ENCODE assay signal across 31 cellular contexts in the genomic region with DNA sequence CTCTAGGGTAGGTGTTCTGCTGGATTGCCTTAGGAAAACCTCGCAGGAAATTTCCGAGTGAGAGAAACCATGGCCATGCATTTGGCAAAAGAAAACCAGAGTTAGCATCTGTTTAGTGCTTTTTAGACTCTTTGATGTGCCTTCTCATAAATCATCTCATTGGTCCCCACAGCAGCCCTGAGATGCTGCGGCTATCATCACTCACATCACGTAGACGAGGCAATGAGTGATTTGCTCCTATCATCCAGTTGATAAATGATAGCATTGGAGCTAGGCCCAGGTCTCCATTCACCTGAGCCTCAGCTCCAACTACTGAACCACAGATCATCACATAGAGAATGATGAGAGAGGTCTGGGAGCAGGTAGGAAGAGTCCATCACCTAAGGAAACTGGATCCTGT.
"Had no signal": no experiment of that assay in that cellular context is flagged by ENCODE, and none has a peak within 500 bp of the region (broad histone marks: within the 10 kb centered on the region; RNA-seq: fewer than 3 reads in every experiment).

No MANE protein-coding gene starts in this region.

- H3K4me1 Mint-ChIP-seq: activated B cell treated with CpG ODN at 0.5 μM for 24 hours; activated CD4-positive, alpha-beta memory T cell treated with anti-CD3 and anti-CD28 coated beads, Interleukin-2, amount 10 ng/mL, durations not matched to agents 7 days and 5 days; activated CD4-positive, alpha-beta T cell treated with anti-CD3 and anti-CD28 coated beads, Interleukin-2, amount 10 ng/mL, durations not matched to agents 7 days and 5 days; activated CD8-positive, alpha-beta memory T cell treated with anti-CD3 and anti-CD28 coated beads, Interleukin-2, amount 10 ng/mL, durations not matched to agents 7 days and 5 days; activated naive CD4-positive, alpha-beta T cell treated with anti-CD3 and anti-CD28 coated beads, Interleukin-2, amount 10 ng/mL, durations not matched to agents 7 days and 5 days; activated naive CD4-positive, alpha-beta T cell treated with anti-CD3 and anti-CD28 coated beads, Interleukin-2, amount 50 U/mL, for 24 hours; activated naive CD8-positive, alpha-beta T cell treated with anti-CD3 and anti-CD28 coated beads, Interleukin-2, amount 10 ng/mL, durations not matched to agents 7 days and 5 days; T-cell; T-helper 17 cell had no signal

- H3K27me3 Mint-ChIP-seq: activated CD4-positive, alpha-beta T cell treated with anti-CD3 and anti-CD28 coated beads for 36 hours; activated CD4-positive, alpha-beta T cell treated with anti-CD3 and anti-CD28 coated beads, Interleukin-2, amount 10 ng/mL, durations not matched to agents 7 days and 5 days; activated naive CD4-positive, alpha-beta T cell treated with anti-CD3 and anti-CD28 coated beads, Interleukin-2, amount 50 U/mL, for 24 hours; activated naive CD8-positive, alpha-beta T cell; activated naive CD8-positive, alpha-beta T cell treated with anti-CD3 and anti-CD28 coated beads, Interleukin-2, amount 10 ng/mL, durations not matched to agents 7 days and 5 days; activated naive CD8-positive, alpha-beta T cell treated with anti-CD3 and anti-CD28 coated beads, Interleukin-2, amount 50 U/mL, for 24 hours; activated T-cell treated with anti-CD3 and anti-CD28 coated beads, Interleukin-2, amount 50 U/mL, for 24 hours had no signal

- DNase-seq: activated B cell treated with CpG ODN at 0.5 μM for 24 hours; activated CD4-positive, alpha-beta memory T cell treated with anti-CD3 and anti-CD28 coated beads, Interleukin-2, amount 10 ng/mL, durations not matched to agents 7 days and 5 days; activated CD4-positive, alpha-beta T cell treated with anti-CD3 and anti-CD28 coated beads for 1 hour; activated CD4-positive, alpha-beta T cell treated with anti-CD3 and anti-CD28 coated beads for 36 hours; activated CD4-positive, alpha-beta T cell treated with anti-CD3 and anti-CD28 coated beads for 48 hours; activated CD4-positive, alpha-beta T cell treated with anti-CD3 and anti-CD28 coated beads, Interleukin-2, amount 10 ng/mL, durations not matched to agents 7 days and 5 days; activated CD4-positive, alpha-beta T cell treated with anti-CD3 and anti-CD28 coated beads, Interleukin-2, amount 50 U/mL, for 48 hours; activated CD8-positive, alpha-beta memory T cell treated with anti-CD3 and anti-CD28 coated beads for 24 hours; activated CD8-positive, alpha-beta memory T cell treated with anti-CD3 and anti-CD28 coated beads, Interleukin-2, amount 10 ng/mL, durations not matched to agents 7 days and 5 days; activated CD8-positive, alpha-beta memory T cell treated with anti-CD3 and anti-CD28 coated beads, Interleukin-2, amount 50 U/mL, for 48 hours; activated CD8-positive, alpha-beta T cell treated with anti-CD3 and anti-CD28 coated beads, Interleukin-2, amount 10 ng/mL, durations not matched to agents 7 days and 5 days; activated effector memory CD4-positive, alpha-beta T cell treated with Interleukin-2 at 50 U/mL for 16 hours; activated gamma-delta T cell; activated naive CD4-positive, alpha-beta T cell treated with anti-CD3 and anti-CD28 coated beads, Interleukin-2, amount 10 ng/mL, durations not matched to agents 7 days and 5 days; activated naive CD4-positive, alpha-beta T cell treated with Interleukin-2 at 50 U/mL for 16 hours; activated naive CD8-positive, alpha-beta T cell treated with anti-CD3 and anti-CD28 coated beads, Interleukin-2, amount 10 ng/mL, durations not matched to agents 7 days and 5 days; activated naive CD8-positive, alpha-beta T cell treated with anti-CD3 and anti-CD28 coated beads, Interleukin-2, amount 50 U/mL, for 24 hours; activated T-cell treated with anti-CD3 and anti-CD28 coated beads, Interleukin-2, amount 50 U/mL, for 24 hours; activated T-cell treated with anti-CD3 and anti-CD28 coated beads, Interleukin-2, amount 50 U/mL, for 48 hours; amygdala; aorta; body of pancreas; central memory CD4-positive, alpha-beta T cell; T-cell; T-helper 17 cell had no signal

- FAIRE-seq: astrocyte, TTC549 had no signal

- H3K27ac Mint-ChIP-seq: activated B cell treated with CpG ODN at 0.5 μM for 24 hours; activated CD4-positive, alpha-beta memory T cell treated with anti-CD3 and anti-CD28 coated beads, Interleukin-2, amount 10 ng/mL, durations not matched to agents 7 days and 5 days; activated CD4-positive, alpha-beta T cell treated with anti-CD3 and anti-CD28 coated beads for 36 hours; activated CD4-positive, alpha-beta T cell treated with anti-CD3 and anti-CD28 coated beads, Interleukin-2, amount 10 ng/mL, durations not matched to agents 7 days and 5 days; activated CD8-positive, alpha-beta memory T cell treated with anti-CD3 and anti-CD28 coated beads, Interleukin-2, amount 10 ng/mL, durations not matched to agents 7 days and 5 days; activated CD8-positive, alpha-beta T cell treated with anti-CD3 and anti-CD28 coated beads, Interleukin-2, amount 10 ng/mL, durations not matched to agents 7 days and 5 days; activated naive CD4-positive, alpha-beta T cell treated with anti-CD3 and anti-CD28 coated beads, Interleukin-2, amount 10 ng/mL, durations not matched to agents 7 days and 5 days; activated naive CD4-positive, alpha-beta T cell treated with anti-CD3 and anti-CD28 coated beads, Interleukin-2, amount 50 U/mL, for 24 hours; activated naive CD8-positive, alpha-beta T cell; activated naive CD8-positive, alpha-beta T cell treated with anti-CD3 and anti-CD28 coated beads, Interleukin-2, amount 10 ng/mL, durations not matched to agents 7 days and 5 days; activated naive CD8-positive, alpha-beta T cell treated with anti-CD3 and anti-CD28 coated beads, Interleukin-2, amount 50 U/mL, for 24 hours; activated T-cell treated with anti-CD3 and anti-CD28 coated beads, Interleukin-2, amount 50 U/mL, for 24 hours; activated T-helper 2 cell treated with anti-CD3 and anti-CD28 coated beads, Interferon-gamma antibody, Interleukin-2, Interleukin-4, amounts not matched to agents 10 μg/mL and 5 μg/mL and 100 μg/mL, durations not matched to agents 14 hours and 24 hours and 36 hours; T-cell; T-helper 17 cell had no signal

- H3K27me3 ChIP-seq: body of pancreas had no signal

- H3K27ac ChIP-seq: body of pancreas, VCaP had no signal

- H3K36me3 Mint-ChIP-seq: activated CD8-positive, alpha-beta memory T cell treated with anti-CD3 and anti-CD28 coated beads, Interleukin-2, amount 10 ng/mL, durations not matched to agents 7 days and 5 days; activated naive CD4-positive, alpha-beta T cell treated with anti-CD3 and anti-CD28 coated beads, Interleukin-2, amount 10 ng/mL, durations not matched to agents 7 days and 5 days; activated naive CD4-positive, alpha-beta T cell treated with anti-CD3 and anti-CD28 coated beads, Interleukin-2, amount 50 U/mL, for 24 hours; activated naive CD8-positive, alpha-beta T cell; activated naive CD8-positive, alpha-beta T cell treated with anti-CD3 and anti-CD28 coated beads, Interleukin-2, amount 10 ng/mL, durations not matched to agents 7 days and 5 days; T-cell had no signal

- H3K4me3 Mint-ChIP-seq: activated B cell treated with CpG ODN at 0.5 μM for 24 hours; activated CD4-positive, alpha-beta memory T cell treated with anti-CD3 and anti-CD28 coated beads, Interleukin-2, amount 10 ng/mL, durations not matched to agents 7 days and 5 days; activated CD4-positive, alpha-beta T cell treated with anti-CD3 and anti-CD28 coated beads for 36 hours; activated CD4-positive, alpha-beta T cell treated with anti-CD3 and anti-CD28 coated beads, Interleukin-2, amount 10 ng/mL, durations not matched to agents 7 days and 5 days; activated CD8-positive, alpha-beta memory T cell treated with anti-CD3 and anti-CD28 coated beads, Interleukin-2, amount 10 ng/mL, durations not matched to agents 7 days and 5 days; activated CD8-positive, alpha-beta T cell treated with anti-CD3 and anti-CD28 coated beads, Interleukin-2, amount 10 ng/mL, durations not matched to agents 7 days and 5 days; activated naive CD4-positive, alpha-beta T cell treated with anti-CD3 and anti-CD28 coated beads, Interleukin-2, amount 10 ng/mL, durations not matched to agents 7 days and 5 days; activated naive CD4-positive, alpha-beta T cell treated with anti-CD3 and anti-CD28 coated beads, Interleukin-2, amount 50 U/mL, for 24 hours; activated naive CD8-positive, alpha-beta T cell; activated naive CD8-positive, alpha-beta T cell treated with anti-CD3 and anti-CD28 coated beads, Interleukin-2, amount 10 ng/mL, durations not matched to agents 7 days and 5 days; activated naive CD8-positive, alpha-beta T cell treated with anti-CD3 and anti-CD28 coated beads, Interleukin-2, amount 50 U/mL, for 24 hours; activated T-cell treated with anti-CD3 and anti-CD28 coated beads, Interleukin-2, amount 50 U/mL, for 24 hours; T-cell; T-helper 17 cell had no signal

- H3K4me3 ChIP-seq: body of pancreas had no signal

- H3K9me3 Mint-ChIP-seq: activated B cell treated with CpG ODN at 0.5 μM for 24 hours; activated CD4-positive, alpha-beta memory T cell treated with anti-CD3 and anti-CD28 coated beads, Interleukin-2, amount 10 ng/mL, durations not matched to agents 7 days and 5 days; activated CD4-positive, alpha-beta T cell treated with anti-CD3 and anti-CD28 coated beads, Interleukin-2, amount 10 ng/mL, durations not matched to agents 7 days and 5 days; activated naive CD4-positive, alpha-beta T cell treated with anti-CD3 and anti-CD28 coated beads, Interleukin-2, amount 10 ng/mL, durations not matched to agents 7 days and 5 days; activated naive CD4-positive, alpha-beta T cell treated with anti-CD3 and anti-CD28 coated beads, Interleukin-2, amount 50 U/mL, for 24 hours; activated naive CD8-positive, alpha-beta T cell treated with anti-CD3 and anti-CD28 coated beads, Interleukin-2, amount 10 ng/mL, durations not matched to agents 7 days and 5 days; activated naive CD8-positive, alpha-beta T cell treated with anti-CD3 and anti-CD28 coated beads, Interleukin-2, amount 50 U/mL, for 24 hours; activated T-cell treated with anti-CD3 and anti-CD28 coated beads, Interleukin-2, amount 50 U/mL, for 24 hours; activated T-helper 2 cell treated with anti-CD3 and anti-CD28 coated beads, Interferon-gamma antibody, Interleukin-2, Interleukin-4, amounts not matched to agents 10 μg/mL and 5 μg/mL and 100 μg/mL, durations not matched to agents 14 hours and 24 hours and 36 hours; T-cell had no signal
